25 cellular contexts compared by ENCODE assay signal in the genomic region with DNA sequence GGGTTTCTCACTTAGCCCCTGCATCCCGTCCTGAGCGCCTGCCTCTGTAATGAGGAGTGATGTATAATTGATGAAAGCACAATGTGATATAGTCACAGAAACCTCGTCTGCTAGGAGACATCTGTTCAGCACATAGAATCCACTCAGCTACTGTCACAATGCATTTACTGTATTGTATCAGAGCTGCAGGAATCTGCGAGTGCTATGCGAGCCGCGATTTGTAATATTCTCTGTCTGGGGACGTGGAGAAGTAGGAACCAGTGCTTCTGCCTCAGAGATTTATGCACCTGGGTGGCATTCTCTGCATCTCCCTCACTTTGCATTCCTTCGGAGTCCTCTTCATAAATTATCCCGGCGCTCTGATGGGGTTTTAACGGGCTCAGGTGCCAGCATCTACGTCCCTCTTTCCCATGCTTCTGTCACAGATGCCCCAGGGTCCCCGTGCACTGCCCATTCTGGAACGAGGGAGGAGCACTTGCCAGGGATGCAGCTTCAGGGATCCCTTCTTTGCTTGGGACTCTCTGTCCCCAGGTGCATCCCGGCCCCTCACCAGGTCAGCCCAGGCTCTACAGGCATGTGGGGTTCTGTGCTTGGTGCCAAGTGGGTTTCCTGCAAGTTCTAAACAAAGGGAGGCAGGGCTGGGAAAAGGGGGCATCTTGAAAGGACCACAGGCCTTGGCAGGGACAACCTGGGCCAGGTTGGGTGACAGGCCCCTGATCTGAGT.
"Had no signal": no experiment of that assay in that cellular context is flagged by ENCODE, and none has a peak within 500 bp of the region (broad histone marks: within the 10 kb centered on the region; RNA-seq: fewer than 3 reads in every experiment).

No MANE protein-coding gene starts in this region.

- H3K9me3 Mint-ChIP-seq: activated CD4-positive, alpha-beta T cell treated with anti-CD3 and anti-CD28 coated beads, Interleukin-2, amount 10 ng/mL, durations not matched to agents 7 days and 5 days; activated T-helper 1 cell treated with anti-CD3 and anti-CD28 coated beads, Interleukin-12 subunit alpha, Interleukin-12 subunit beta, Interleukin-2, Interleukin-4 antibody, amounts not matched to agents 30 ng/mL and 10 ng/mL and 1 ng/mL, durations not matched to agents 14 hours and 24 hours and 36 hours; endodermal cell; neural crest cell had no signal

- H3K36me3 Mint-ChIP-seq: activated naive CD8-positive, alpha-beta T cell had no signal

- H3K27ac Mint-ChIP-seq: activated CD4-positive, alpha-beta T cell treated with anti-CD3 and anti-CD28 coated beads, Interleukin-2, amount 10 ng/mL, durations not matched to agents 7 days and 5 days; activated CD8-positive, alpha-beta T cell treated with anti-CD3 and anti-CD28 coated beads, Interleukin-2, amount 10 ng/mL, durations not matched to agents 7 days and 5 days; activated naive CD8-positive, alpha-beta T cell; activated T-helper 1 cell treated with anti-CD3 and anti-CD28 coated beads, Interleukin-12 subunit alpha, Interleukin-12 subunit beta, Interleukin-2, Interleukin-4 antibody, amounts not matched to agents 30 ng/mL and 10 ng/mL and 1 ng/mL, durations not matched to agents 14 hours and 24 hours and 36 hours; endodermal cell; progenitor cell of endocrine pancreas had no signal

- H3K36me3 ChIP-seq: adrenal gland, ascending aorta, esophagus squamous epithelium, gastrocnemius medialis, heart left ventricle, right atrium auricular region, upper lobe of left lung, WERI-Rb-1 had no signal

- H3K4me1 ChIP-seq: adrenal gland, ascending aorta, esophagus squamous epithelium, gastrocnemius medialis, heart left ventricle, right atrium auricular region, upper lobe of left lung had no signal

- H3K27ac ChIP-seq: adrenal gland, ascending aorta, coronary artery, esophagus squamous epithelium, gastrocnemius medialis, heart left ventricle, right atrium auricular region, skin epidermis, upper lobe of left lung, WERI-Rb-1 had no signal

- H3K4me3 Mint-ChIP-seq: activated CD4-positive, alpha-beta T cell treated with anti-CD3 and anti-CD28 coated beads, Interleukin-2, amount 10 ng/mL, durations not matched to agents 7 days and 5 days; activated CD8-positive, alpha-beta T cell treated with anti-CD3 and anti-CD28 coated beads, Interleukin-2, amount 10 ng/mL, durations not matched to agents 7 days and 5 days; activated naive CD8-positive, alpha-beta T cell; activated T-helper 1 cell treated with anti-CD3 and anti-CD28 coated beads, Interleukin-12 subunit alpha, Interleukin-12 subunit beta, Interleukin-2, Interleukin-4 antibody, amounts not matched to agents 30 ng/mL and 10 ng/mL and 1 ng/mL, durations not matched to agents 14 hours and 24 hours and 36 hours; endodermal cell; neural crest cell had no signal

- ATAC-seq: activated CD8-positive, alpha-beta T cell treated with anti-CD3 and anti-CD28 coated beads, Interleukin-2, amount 10 ng/mL, durations not matched to agents 7 days and 5 days; gastrocnemius medialis; heart left ventricle; left cardiac atrium; mucosa of descending colon had no signal

- H3K27me3 ChIP-seq: adrenal gland, ascending aorta, right atrium auricular region, upper lobe of left lung had no signal

- DNase-seq: activated CD4-positive, alpha-beta T cell treated with anti-CD3 and anti-CD28 coated beads, Interleukin-2, amount 10 ng/mL, durations not matched to agents 7 days and 5 days; activated CD4-positive, CD25-positive, alpha-beta regulatory T cell treated with anti-CD3 and anti-CD28 coated beads, Interleukin-2, amount 50 U/mL, for 72 hours; activated CD8-positive, alpha-beta T cell treated with anti-CD3 and anti-CD28 coated beads, Interleukin-2, amount 10 ng/mL, durations not matched to agents 7 days and 5 days; adrenal gland; endodermal cell; esophagus squamous epithelium; gastrocnemius medialis; heart left ventricle; islet precursor cell; left cardiac atrium; mesenchymal stem cell; mucosa of descending colon; stimulated activated CD4-positive, alpha-beta T cell treated with anti-CD3 and anti-CD28 coated beads, Interleukin-2, amount 100 ng/mL, for 24 hours; stimulated activated naive CD4-positive, alpha-beta T cell; T-helper 1 cell; upper lobe of left lung; WERI-Rb-1 had no signal

- H3K4me1 Mint-ChIP-seq: activated CD4-positive, alpha-beta T cell treated with anti-CD3 and anti-CD28 coated beads, Interleukin-2, amount 10 ng/mL, durations not matched to agents 7 days and 5 days had no signal

- H3K4me3 ChIP-seq: adrenal gland, ascending aorta, coronary artery, esophagus squamous epithelium, gastrocnemius medialis, heart left ventricle, mucosa of descending colon, right atrium auricular region, skin epidermis, upper lobe of left lung had no signal

- H3K9me3 ChIP-seq: adrenal gland, ascending aorta, esophagus squamous epithelium, gastrocnemius medialis, heart left ventricle, mucosa of descending colon, right atrium auricular region, upper lobe of left lung had no signal
